Comparison of ENCODE assay signal across 2 cellular contexts in the genomic region with DNA sequence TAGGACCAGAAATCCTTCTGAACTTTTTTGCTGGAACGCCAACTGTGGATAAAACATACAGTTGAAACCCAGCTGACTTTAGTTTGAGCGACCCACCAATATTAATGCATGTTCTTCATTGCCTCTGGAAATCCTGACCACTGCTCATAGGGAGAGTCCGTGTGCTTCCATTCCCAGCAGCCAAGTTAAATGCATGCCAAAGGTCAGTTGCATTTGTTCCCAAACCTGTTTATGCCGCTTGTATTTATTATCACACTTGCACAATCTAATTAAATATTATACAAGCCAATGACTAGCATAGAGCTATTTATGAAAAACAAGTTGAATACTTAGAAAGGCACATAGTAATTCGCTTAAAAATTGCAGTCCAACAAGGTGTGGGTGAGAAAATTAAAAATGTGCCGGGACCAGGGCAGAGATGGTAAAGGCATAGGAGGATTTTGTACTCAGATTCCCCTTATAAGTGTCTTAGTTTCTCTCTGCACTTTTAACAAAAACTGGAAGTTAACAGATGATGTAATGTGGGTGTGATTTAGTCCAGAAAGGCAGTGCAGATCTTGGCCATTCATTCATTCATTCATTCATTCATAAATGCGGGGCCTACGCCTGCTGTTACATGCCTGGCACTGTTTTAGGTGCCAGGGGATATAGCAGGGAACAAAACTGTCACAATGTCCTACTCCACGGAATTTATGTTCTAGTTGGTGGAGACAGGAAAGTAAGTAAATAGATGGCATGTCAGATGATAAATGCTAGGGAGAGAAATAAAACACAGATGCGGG.
A peak's percentile ranks its signal among the peaks of the same experiment; 100 is the strongest.
TF ChIP-seq lines count a peak whose summit lies in the region.

No MANE protein-coding gene starts in this region.

TF ChIP-seq in liver, 16 proteins besides CTCF, POLR2A, EP300 and RAD21 (continued from another document):
- TF ChIP-seq, protein P1, sequence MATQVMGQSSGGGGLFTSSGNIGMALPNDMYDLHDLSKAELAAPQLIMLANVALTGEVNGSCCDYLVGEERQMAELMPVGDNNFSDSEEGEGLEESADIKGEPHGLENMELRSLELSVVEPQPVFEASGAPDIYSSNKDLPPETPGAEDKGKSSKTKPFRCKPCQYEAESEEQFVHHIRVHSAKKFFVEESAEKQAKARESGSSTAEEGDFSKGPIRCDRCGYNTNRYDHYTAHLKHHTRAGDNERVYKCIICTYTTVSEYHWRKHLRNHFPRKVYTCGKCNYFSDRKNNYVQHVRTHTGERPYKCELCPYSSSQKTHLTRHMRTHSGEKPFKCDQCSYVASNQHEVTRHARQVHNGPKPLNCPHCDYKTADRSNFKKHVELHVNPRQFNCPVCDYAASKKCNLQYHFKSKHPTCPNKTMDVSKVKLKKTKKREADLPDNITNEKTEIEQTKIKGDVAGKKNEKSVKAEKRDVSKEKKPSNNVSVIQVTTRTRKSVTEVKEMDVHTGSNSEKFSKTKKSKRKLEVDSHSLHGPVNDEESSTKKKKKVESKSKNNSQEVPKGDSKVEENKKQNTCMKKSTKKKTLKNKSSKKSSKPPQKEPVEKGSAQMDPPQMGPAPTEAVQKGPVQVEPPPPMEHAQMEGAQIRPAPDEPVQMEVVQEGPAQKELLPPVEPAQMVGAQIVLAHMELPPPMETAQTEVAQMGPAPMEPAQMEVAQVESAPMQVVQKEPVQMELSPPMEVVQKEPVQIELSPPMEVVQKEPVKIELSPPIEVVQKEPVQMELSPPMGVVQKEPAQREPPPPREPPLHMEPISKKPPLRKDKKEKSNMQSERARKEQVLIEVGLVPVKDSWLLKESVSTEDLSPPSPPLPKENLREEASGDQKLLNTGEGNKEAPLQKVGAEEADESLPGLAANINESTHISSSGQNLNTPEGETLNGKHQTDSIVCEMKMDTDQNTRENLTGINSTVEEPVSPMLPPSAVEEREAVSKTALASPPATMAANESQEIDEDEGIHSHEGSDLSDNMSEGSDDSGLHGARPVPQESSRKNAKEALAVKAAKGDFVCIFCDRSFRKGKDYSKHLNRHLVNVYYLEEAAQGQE (IDR thresholded peaks at IDR 0.05), result peak; percentile 71
- TF ChIP-seq SP1 (IDR thresholded peaks at IDR 0.05) (peak; percentile 89), RXRA (IDR thresholded peaks at IDR 0.05) (peak; percentile 76 to 92)
- TF ChIP-seq, protein P2, sequence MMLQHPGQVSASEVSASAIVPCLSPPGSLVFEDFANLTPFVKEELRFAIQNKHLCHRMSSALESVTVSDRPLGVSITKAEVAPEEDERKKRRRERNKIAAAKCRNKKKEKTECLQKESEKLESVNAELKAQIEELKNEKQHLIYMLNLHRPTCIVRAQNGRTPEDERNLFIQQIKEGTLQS (IDR thresholded peaks at IDR 0.05), result no peak

TF ChIP-seq in HepG2, 621 proteins besides CTCF, POLR2A, EP300 and RAD21 (continued from another document):
- TF ChIP-seq, protein P3, sequence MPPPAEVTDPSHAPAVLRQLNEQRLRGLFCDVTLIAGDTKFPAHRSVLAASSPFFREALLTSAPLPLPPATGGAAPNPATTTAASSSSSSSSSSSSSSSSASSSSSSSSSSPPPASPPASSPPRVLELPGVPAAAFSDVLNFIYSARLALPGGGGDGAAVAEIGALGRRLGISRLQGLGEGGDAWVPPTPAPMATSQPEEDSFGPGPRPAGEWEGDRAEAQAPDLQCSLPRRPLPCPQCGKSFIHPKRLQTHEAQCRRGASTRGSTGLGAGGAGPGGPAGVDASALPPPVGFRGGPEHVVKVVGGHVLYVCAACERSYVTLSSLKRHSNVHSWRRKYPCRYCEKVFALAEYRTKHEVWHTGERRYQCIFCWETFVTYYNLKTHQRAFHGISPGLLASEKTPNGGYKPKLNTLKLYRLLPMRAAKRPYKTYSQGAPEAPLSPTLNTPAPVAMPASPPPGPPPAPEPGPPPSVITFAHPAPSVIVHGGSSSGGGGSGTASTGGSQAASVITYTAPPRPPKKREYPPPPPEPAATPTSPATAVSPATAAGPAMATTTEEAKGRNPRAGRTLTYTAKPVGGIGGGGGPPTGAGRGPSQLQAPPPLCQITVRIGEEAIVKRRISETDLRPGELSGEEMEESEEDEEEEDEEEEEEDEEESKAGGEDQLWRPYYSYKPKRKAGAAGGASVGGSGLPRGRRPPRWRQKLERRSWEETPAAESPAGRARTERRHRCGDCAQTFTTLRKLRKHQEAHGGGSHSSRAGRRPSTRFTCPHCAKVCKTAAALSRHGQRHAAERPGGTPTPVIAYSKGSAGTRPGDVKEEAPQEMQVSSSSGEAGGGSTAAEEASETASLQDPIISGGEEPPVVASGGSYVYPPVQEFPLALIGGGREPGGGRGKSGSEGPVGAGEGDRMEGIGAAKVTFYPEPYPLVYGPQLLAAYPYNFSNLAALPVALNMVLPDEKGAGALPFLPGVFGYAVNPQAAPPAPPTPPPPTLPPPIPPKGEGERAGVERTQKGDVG (CRISPR knock-in tag; IDR thresholded peaks at IDR 0.05; ENCODE audit: borderline replicate concordance), result no peak
- TF ChIP-seq, protein P4, sequence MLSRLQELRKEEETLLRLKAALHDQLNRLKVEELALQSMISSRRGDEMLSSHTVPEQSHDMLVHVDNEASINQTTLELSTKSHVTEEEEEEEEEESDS (CRISPR knock-in tag; IDR thresholded peaks at IDR 0.05; ENCODE audit: borderline replicate concordance), result no peak
- TF ChIP-seq KMT2A (CRISPR knock-in tag; IDR thresholded peaks at IDR 0.05) (no peak), MEF2D (CRISPR knock-in tag; IDR thresholded peaks at IDR 0.05) (no peak), ATRX (CRISPR knock-in tag; IDR thresholded peaks at IDR 0.05; ENCODE audit: borderline replicate concordance) (no peak), ASH2L (IDR thresholded peaks at IDR 0.05; ENCODE audit: insufficient read length, low read depth, low read length) (no peak), TCF12 (IDR thresholded peaks at IDR 0.05) (no peak), TCF12 (CRISPR knock-in tag; IDR thresholded peaks at IDR 0.05) (no peak)
- TF ChIP-seq, protein P5, sequence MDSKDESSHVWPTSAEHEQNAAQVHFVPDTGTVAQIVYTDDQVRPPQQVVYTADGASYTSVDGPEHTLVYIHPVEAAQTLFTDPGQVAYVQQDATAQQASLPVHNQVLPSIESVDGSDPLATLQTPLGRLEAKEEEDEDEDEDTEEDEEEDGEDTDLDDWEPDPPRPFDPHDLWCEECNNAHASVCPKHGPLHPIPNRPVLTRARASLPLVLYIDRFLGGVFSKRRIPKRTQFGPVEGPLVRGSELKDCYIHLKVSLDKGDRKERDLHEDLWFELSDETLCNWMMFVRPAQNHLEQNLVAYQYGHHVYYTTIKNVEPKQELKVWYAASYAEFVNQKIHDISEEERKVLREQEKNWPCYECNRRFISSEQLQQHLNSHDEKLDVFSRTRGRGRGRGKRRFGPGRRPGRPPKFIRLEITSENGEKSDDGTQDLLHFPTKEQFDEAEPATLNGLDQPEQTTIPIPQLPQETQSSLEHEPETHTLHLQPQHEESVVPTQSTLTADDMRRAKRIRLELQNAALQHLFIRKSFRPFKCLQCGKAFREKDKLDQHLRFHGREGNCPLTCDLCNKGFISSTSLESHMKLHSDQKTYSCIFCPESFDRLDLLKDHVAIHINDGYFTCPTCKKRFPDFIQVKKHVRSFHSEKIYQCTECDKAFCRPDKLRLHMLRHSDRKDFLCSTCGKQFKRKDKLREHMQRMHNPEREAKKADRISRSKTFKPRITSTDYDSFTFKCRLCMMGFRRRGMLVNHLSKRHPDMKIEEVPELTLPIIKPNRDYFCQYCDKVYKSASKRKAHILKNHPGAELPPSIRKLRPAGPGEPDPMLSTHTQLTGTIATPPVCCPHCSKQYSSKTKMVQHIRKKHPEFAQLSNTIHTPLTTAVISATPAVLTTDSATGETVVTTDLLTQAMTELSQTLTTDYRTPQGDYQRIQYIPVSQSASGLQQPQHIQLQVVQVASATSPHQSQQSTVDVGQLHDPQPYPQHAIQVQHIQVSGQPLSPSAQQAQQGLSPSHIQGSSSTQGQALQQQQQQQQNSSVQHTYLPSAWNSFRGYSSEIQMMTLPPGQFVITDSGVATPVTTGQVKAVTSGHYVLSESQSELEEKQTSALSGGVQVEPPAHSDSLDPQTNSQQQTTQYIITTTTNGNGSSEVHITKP (CRISPR knock-in tag; IDR thresholded peaks at IDR 0.05; ENCODE audit: low read depth), result no peak
- TF ChIP-seq, protein P6, sequence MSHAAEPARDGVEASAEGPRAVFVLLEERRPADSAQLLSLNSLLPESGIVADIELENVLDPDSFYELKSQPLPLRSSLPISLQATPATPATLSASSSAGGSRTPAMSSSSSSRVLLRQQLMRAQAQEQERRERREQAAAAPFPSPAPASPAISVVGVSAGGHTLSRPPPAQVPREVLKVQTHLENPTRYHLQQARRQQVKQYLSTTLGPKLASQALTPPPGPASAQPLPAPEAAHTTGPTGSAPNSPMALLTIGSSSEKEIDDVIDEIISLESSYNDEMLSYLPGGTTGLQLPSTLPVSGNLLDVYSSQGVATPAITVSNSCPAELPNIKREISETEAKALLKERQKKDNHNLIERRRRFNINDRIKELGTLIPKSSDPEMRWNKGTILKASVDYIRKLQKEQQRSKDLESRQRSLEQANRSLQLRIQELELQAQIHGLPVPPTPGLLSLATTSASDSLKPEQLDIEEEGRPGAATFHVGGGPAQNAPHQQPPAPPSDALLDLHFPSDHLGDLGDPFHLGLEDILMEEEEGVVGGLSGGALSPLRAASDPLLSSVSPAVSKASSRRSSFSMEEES (CRISPR knock-in tag; IDR thresholded peaks at IDR 0.05), result no peak
- TF ChIP-seq, protein P7, sequence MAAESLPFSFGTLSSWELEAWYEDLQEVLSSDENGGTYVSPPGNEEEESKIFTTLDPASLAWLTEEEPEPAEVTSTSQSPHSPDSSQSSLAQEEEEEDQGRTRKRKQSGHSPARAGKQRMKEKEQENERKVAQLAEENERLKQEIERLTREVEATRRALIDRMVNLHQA (CRISPR knock-in tag; IDR thresholded peaks at IDR 0.05), result no peak
TF ChIP-seq in HepG2: peak in this region for 0.
